28 cellular contexts compared by ENCODE assay signal in genomic region chr18:11666176-11666575, GRCh38. TPM values are rescaled to one million over a fixed set of nuclear protein-coding genes. Genes with fewer than 3 reads are reported as not detected.
"Had no signal": no experiment of that assay in that cellular context is flagged by ENCODE, and none has a peak within 500 bp of the region (broad histone marks: within the 10 kb centered on the region; RNA-seq: fewer than 3 reads in every experiment).

No MANE protein-coding gene starts in this region.

- H3K36me3 ChIP-seq: gastrocnemius medialis, left lung, neural progenitor cell, prostate gland, right atrium auricular region, suprapubic skin, transverse colon, vagina had no signal

- DNase-seq: cortex of kidney; effector memory CD8-positive, alpha-beta T cell; foreskin fibroblast; gastrocnemius medialis; kidney; left lung; mammary epithelial cell; natural killer cell; stimulated activated CD4-positive, alpha-beta T cell treated with anti-CD3 and anti-CD28 coated beads, Interleukin-12 subunit alpha, Interleukin-12 subunit beta, amount 100 ng/mL, for 4 hours; stimulated activated CD4-positive, alpha-beta T cell treated with anti-CD3 and anti-CD28 coated beads, Interleukin-1b, Interleukin-23, amount 100 ng/mL, for 48 hours; stimulated activated CD4-positive, alpha-beta T cell treated with anti-CD3 and anti-CD28 coated beads, Interleukin-4, amount 100 ng/mL, for 1 hour; stimulated activated CD8-positive, alpha-beta memory T cell treated with anti-CD3 and anti-CD28 coated beads, Interleukin-4, amount 100 ng/mL, for 48 hours; stimulated activated naive CD4-positive, alpha-beta T cell; stimulated activated naive CD8-positive, alpha-beta T cell treated with anti-CD3 and anti-CD28 coated beads, Interleukin-15, amount 100 ng/mL, for 72 hours; transverse colon had no signal

- H3K27ac Mint-ChIP-seq: effector memory CD8-positive, alpha-beta T cell; natural killer cell; neural progenitor cell had no signal

- H3K9me3 Mint-ChIP-seq: effector memory CD8-positive, alpha-beta T cell; natural killer cell; neural progenitor cell; stimulated activated naive CD8-positive, alpha-beta T cell treated with anti-CD3 and anti-CD28 coated beads, Interleukin-15, amount 100 ng/mL, for 72 hours had no signal

- H3K27me3 ChIP-seq: gastrocnemius medialis, neural progenitor cell, right atrium auricular region, transverse colon, vagina had no signal

- H3K9me3 ChIP-seq: gastrocnemius medialis, left lung, prostate gland, right atrium auricular region, suprapubic skin, transverse colon, vagina had no signal

- H3K4me3 Mint-ChIP-seq: effector memory CD8-positive, alpha-beta T cell; natural killer cell; neural progenitor cell; stimulated activated naive CD8-positive, alpha-beta T cell treated with anti-CD3 and anti-CD28 coated beads, Interleukin-15, amount 100 ng/mL, for 72 hours had no signal

- H3K4me1 ChIP-seq: gastrocnemius medialis, left lung, prostate gland, right atrium auricular region, transverse colon had no signal

- H3K27ac ChIP-seq: gastrocnemius medialis, left lung, neural progenitor cell, prostate gland, right atrium auricular region, suprapubic skin, transverse colon, vagina had no signal

- H2AFZ ChIP-seq: neural progenitor cell had no signal

- H3K36me3 Mint-ChIP-seq: natural killer cell, neural progenitor cell had no signal

- H3K4me2 ChIP-seq: neural progenitor cell, smooth muscle cell had no signal

- H3K4me1 Mint-ChIP-seq: natural killer cell; stimulated activated naive CD8-positive, alpha-beta T cell treated with anti-CD3 and anti-CD28 coated beads, Interleukin-15, amount 100 ng/mL, for 72 hours had no signal

- ATAC-seq: effector memory CD8-positive, alpha-beta T cell; gastrocnemius medialis; left lung; natural killer cell; sciatic nerve; stimulated activated naive CD8-positive, alpha-beta T cell treated with anti-CD3 and anti-CD28 coated beads, Interleukin-15, amount 100 ng/mL, for 72 hours had no signal

- H3K4me3 ChIP-seq: gastrocnemius medialis, left lung, neural progenitor cell, prostate gland, right atrium auricular region, smooth muscle cell, suprapubic skin, transverse colon, vagina had no signal

- H3K9ac ChIP-seq: neural progenitor cell had no signal

RNA-seq across cellular contexts. Expression of gene SLC35G4, which starts 56.8 kb away (rescaled TPM):
- total RNA-seq: dermis microvascular lymphatic vessel endothelial cell, gastrocnemius medialis, glomerular endothelial cell, kidney, left lung, lower leg skin, mammary epithelial cell, mononuclear cell, natural killer cell, osteoblast, prostate gland, right atrium auricular region, sciatic nerve, smooth muscle cell, suprapubic skin, transverse colon, ureter, vagina had no signal
